In the genomic region with DNA sequence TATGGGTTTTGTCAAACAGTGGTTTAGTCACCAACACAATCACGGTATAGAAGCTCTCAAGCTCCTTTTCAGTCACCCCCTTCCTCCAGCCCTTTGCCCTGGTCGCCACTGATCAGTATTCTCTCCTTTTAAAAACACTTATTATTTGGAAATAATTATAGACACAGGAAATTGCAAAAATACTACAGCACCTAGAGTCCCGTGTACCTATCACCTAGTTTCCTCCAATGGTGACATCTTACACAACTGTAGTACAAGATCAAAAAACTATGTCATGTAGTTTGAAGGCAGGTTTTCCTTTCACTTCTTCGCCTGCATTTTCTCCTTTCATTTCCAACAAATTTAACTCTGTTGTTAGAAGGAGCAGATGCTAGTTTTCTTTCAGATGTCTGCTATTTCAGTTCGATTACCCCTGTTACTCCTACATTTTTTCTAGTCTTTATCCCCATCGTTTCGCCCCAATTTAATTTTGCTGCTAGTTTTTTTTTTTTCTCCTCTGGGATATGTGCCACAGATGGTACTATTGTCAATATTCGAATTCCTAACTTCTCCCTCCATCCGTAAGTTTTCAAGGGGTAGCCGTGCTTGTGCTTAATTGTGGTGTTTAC, we compare ENCODE assay signal across 8 cellular contexts. TPM values are rescaled to one million over a fixed set of nuclear protein-coding genes. Genes with fewer than 3 reads are reported as not detected.
DNase-seq lines count a peak whose midpoint lies in the region; ATAC-seq, FAIRE-seq and TF ChIP-seq lines count a peak whose summit lies in the region.

No MANE protein-coding gene starts in this region.

- H3K9me3 ChIP-seq in iPS-20b (ENCODE audit: insufficient read depth, low read depth, low read length) = no peaks in the 10 kb centered on the region

- H3K4me1 ChIP-seq in iPS-20b (ENCODE audit: insufficient read depth, low read length) = peaks cover 4% of the 10 kb centered on the region; the same call in 1 of the 2 replicates

- H3K4me3 ChIP-seq in BJ (ENCODE audit: low read depth, low read length) (peak overlapping the region; percentile 78), iPS-20b (ENCODE audit: low read length) (peak overlapping the region; percentile 72), skin epidermis (peak overlapping the region; percentile 41 to 80 (median 68))

- H3K27ac ChIP-seq in iPS-20b (ENCODE audit: low read length) (peak overlapping the region; percentile 41), skin epidermis (peak overlapping the region; percentile 93 to 100 (median 99))

- no peaks in the 10 kb centered on the region for H3K27me3 ChIP-seq in BJ (ENCODE audit: control insufficient read depth, insufficient read depth, low read length)
- no peaks in the 10 kb centered on the region for H3K27me3 ChIP-seq in iPS-20b (ENCODE audit: insufficient read depth, low read length)

- H3K9ac ChIP-seq in iPS-20b (ENCODE audit: low read depth, low read length) = peak overlapping the region; percentile 86; the same call in 1 of the 2 replicates

- no peak for FAIRE-seq in frontal cortex (lab: Jason Lieb, UNC)

- DNase-seq in BJ (ENCODE audit: low read depth) = no peak
- peak; percentile 4 for DNase-seq in NCI-H2227 (lab: John Stamatoyannopoulos, UW; ENCODE audit: unreplicated experiment)
- DNase-seq in amniotic epithelial cell (ENCODE audit: low read depth) = peak; percentile 24
- no peak for DNase-seq in frontal cortex (ENCODE audit: low spot score in 2 of 2)

- CTCF ChIA-PET in BJ (lab: Yijun Ruan, JAX) = interaction anchor here (1.0 kb wide), 1 partner anchor 20 kb away, joined by 4 read pairs; no protein-coding TSS in a partner anchor

- TF ChIP-seq CTCF in BJ (IDR thresholded peaks at IDR 0.05; ENCODE audit: insufficient read depth, low read depth, low read length) = no peak

- H3K36me3 ChIP-seq in BJ (ENCODE audit: control insufficient read depth, insufficient read depth, low read length) (no peaks in the 10 kb centered on the region), iPS-20b (ENCODE audit: insufficient read depth, low read depth, low read length) (no peaks in the 10 kb centered on the region; the same call in 1 of the 2 replicates)

- POLR2A ChIA-PET in BJ (lab: Charles Lee) = interaction anchor here (0.6 to 0.7 kb wide), 3 partner anchors 65 to 264 kb away, joined by 3 to 4 read pairs (median 4); no protein-coding TSS in a partner anchor

- ATAC-seq in GM18517 (IDR thresholded peaks at IDR 0.05; ENCODE audit: unreplicated experiment) = peak; percentile 20
- ATAC-seq in HG03571 (IDR thresholded peaks at IDR 0.05; ENCODE audit: unreplicated experiment) = no peak

RNA-seq across cellular contexts. Expression of a gene that starts 0.6 kb away (rescaled TPM):
- polyA plus RNA-seq in BJ (2011; rRNA removed) = 1.7 and 2.8 TPM in 2 replicates
- 0.76 and 1.9 TPM in 2 replicates for polyA minus RNA-seq in BJ (2011; rRNA and poly(A)+ RNA removed)
- 8.6 TPM for total RNA-seq in frontal cortex

Comparison
In these comparisons a context has a peak if more than half of its experiments do, and no peak if none do; other contexts are left out.
1. DNase-seq: peak in NCI-H2227 (single experiment) and amniotic epithelial cell (single experiment); none in BJ (single experiment) and frontal cortex (0 of 2).
2. Peak in every context shown above with its lines, with median percentiles within 50 percentile points of each other: H3K4me3 ChIP-seq.